Comparison of ENCODE assay signal across 8 cellular contexts in the genomic region with DNA sequence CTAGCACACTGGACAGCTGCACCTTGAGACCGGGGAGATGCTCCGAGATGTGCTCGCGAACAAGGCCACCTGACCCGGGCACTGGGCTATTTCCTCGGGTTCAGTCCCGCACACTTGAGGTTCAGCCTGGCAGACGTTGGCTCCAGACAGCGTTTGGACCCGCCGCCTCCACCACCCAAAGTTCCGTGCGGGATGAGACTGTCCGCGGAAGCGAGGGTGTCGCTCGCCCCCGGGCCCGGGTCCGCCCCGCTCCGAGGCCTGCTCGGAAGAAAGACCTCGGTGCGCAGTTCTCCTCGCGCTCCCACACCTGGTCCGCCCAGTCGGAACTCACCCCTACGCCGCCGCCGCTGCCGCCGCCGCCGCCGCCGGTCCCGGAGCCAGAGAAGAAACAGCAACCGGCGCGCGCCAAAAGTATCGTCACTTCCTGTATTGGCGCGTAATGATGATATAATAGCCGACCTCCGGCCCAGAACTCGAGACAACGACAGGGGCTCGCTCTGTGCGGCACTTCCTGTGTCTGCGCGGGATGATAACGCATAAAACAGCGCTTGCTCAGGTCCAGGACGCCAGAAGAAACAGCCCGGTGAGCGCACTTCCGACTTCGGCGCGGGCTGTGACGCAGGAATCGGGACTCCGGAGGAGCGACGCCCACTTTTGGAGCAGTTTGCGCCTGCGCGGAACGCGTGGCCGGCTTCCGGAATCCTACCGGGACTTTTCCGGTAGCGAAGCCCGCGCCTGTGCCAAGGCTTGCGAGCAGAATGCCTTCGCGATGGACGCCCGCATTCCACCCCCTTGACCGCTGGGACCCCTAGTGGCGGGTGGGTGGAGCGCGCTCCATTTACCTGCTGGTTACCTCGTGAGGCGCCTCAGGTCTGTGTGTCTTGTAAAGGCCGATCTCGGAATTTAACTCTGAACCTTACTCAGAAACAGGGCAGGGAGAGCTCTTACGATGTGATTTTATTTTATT. TPM values are rescaled to one million over a fixed set of nuclear protein-coding genes. Genes with fewer than 3 reads are reported as not detected.
A peak's percentile ranks its signal among the peaks of the same experiment; 100 is the strongest.
DNase-seq lines count a peak whose midpoint lies in the region; ATAC-seq and TF ChIP-seq lines count a peak whose summit lies in the region.
"Not testable (repeated sequence)": the region's sequence is repeated elsewhere in the genome, so short reads cannot be mapped to it uniquely, and the experiment has no call there.

A gene (minus strand): TSS at position 422 of the 967 bp plus-strand sequence. CDS start 1,519 bp downstream, outside the sequence.

- POLR2A ChIA-PET in CD4-positive, alpha-beta T cell (lab: Charles Lee): interaction anchor here (0.6 to 0.9 kb wide), 5 partner anchors 30 to 68 kb away, joined by 3 to 7 read pairs (median 4); a partner anchor contains a TSS
- POLR2A ChIA-PET in activated CD4-positive, alpha-beta memory T cell treated with anti-CD3 and anti-CD28 coated beads for 36 hours (lab: Charles Lee): interaction anchor here (0.6 kb wide), 1 partner anchor 1617 kb away, joined by 3 read pairs; no protein-coding TSS in a partner anchor

- CTCF ChIA-PET in CD4-positive, alpha-beta T cell (lab: Charles Lee): not testable (repeated sequence)
- CTCF ChIA-PET in activated CD4-positive, alpha-beta memory T cell treated with anti-CD3 and anti-CD28 coated beads for 36 hours (lab: Charles Lee): interaction anchor here (0.6 kb wide), 1 partner anchor 11 kb away, joined by 3 read pairs; no protein-coding TSS in a partner anchor

- H3K27ac Mint-ChIP-seq in CD4-positive, alpha-beta T cell: peak within 1 kb of the TSS; percentile 100
- H3K27ac Mint-ChIP-seq in activated CD4-positive, alpha-beta memory T cell treated with anti-CD3 and anti-CD28 coated beads for 36 hours: peak within 1 kb of the TSS; percentile 99

- not testable (repeated sequence) for H3K4me1 Mint-ChIP-seq in CD4-positive, alpha-beta T cell (ENCODE audit: low read depth); activated CD4-positive, alpha-beta memory T cell treated with anti-CD3 and anti-CD28 coated beads for 36 hours (ENCODE audit: low read depth)

- peak; percentile 96 for ATAC-seq in CD4-positive, alpha-beta T cell (ENCODE audit: poor library complexity)
- peak; percentile 86 for ATAC-seq in GM19452 (IDR thresholded peaks at IDR 0.05; ENCODE audit: unreplicated experiment)

- not testable (repeated sequence) for TF ChIP-seq POLR2A in lower leg skin (IDR thresholded peaks at IDR 0.05)

- H3K27ac ChIP-seq in CD4-positive, alpha-beta T cell (ENCODE audit: low read depth, low read length): peak within 1 kb of the TSS; percentile 74
- H3K27ac ChIP-seq in dorsolateral prefrontal cortex: peak within 1 kb of the TSS; percentile 69 to 100 (median 96)

- TF ChIP-seq CTCF in CD4-positive, alpha-beta T cell (IDR thresholded peaks at IDR 0.05); lower leg skin (IDR thresholded peaks at IDR 0.05): not testable (repeated sequence)
- TF ChIP-seq CTCF in dorsolateral prefrontal cortex (IDR thresholded peaks at IDR 0.05 in 54 of 56, conservative IDR thresholded peaks at IDR 0.05 in 2 of 56; ENCODE audit: low read depth in 1 of 56, partially characterized antibody in 56 of 56): peak in 38 of 56 donors; percentile 4 to 48 (median 26)

- peaks cover 29% of the 10 kb centered on the region for H3K36me3 Mint-ChIP-seq in CD4-positive, alpha-beta T cell (ENCODE audit: low read depth)
- peaks cover 18% of the 10 kb centered on the region for H3K36me3 Mint-ChIP-seq in activated CD4-positive, alpha-beta memory T cell treated with anti-CD3 and anti-CD28 coated beads for 36 hours

- not testable (repeated sequence) for H3K9me3 ChIP-seq in CD4-positive, alpha-beta T cell (ENCODE audit: control insufficient read depth, low read length)

- H3K4me3 Mint-ChIP-seq in CD4-positive, alpha-beta T cell: peak within 1 kb of the TSS; percentile 100
- peak within 1 kb of the TSS; percentile 89 for H3K4me3 Mint-ChIP-seq in activated CD4-positive, alpha-beta memory T cell treated with anti-CD3 and anti-CD28 coated beads for 36 hours

- not testable (repeated sequence) for H3K27me3 Mint-ChIP-seq in CD4-positive, alpha-beta T cell; activated CD4-positive, alpha-beta memory T cell treated with anti-CD3 and anti-CD28 coated beads for 36 hours

- H3K9me3 Mint-ChIP-seq in CD4-positive, alpha-beta T cell; activated CD4-positive, alpha-beta memory T cell treated with anti-CD3 and anti-CD28 coated beads for 36 hours: not testable (repeated sequence)

- 0 to 1% methylated on average over 41 to 55 of the region's 96 CpGs for WGBS in lower leg skin, 2 donors

- intact Hi-C loops in CD4-positive, alpha-beta T cell (cut with DNase I, micrococcal nuclease): loop anchor here in 1 of 2 experiments (1.0 to 10.0 kb wide), 3 partner anchors 28 to 84 kb away; a partner anchor contains a TSS
- intact Hi-C loops in activated CD4-positive, alpha-beta memory T cell treated with anti-CD3 and anti-CD28 coated beads for 36 hours (cut with micrococcal nuclease): loop anchor here (2.0 to 5.0 kb wide), 2 partner anchors 44 to 63 kb away; a partner anchor contains a TSS
- intact Hi-C loops in dorsolateral prefrontal cortex (cut with DNase I): loop anchor here (1.0 to 2.0 kb wide), 2 partner anchors 44 kb away; a partner anchor contains a TSS
- intact Hi-C loops in lower leg skin (cut with DNase I; ENCODE audit: low total_unique reads): not testable (repeated sequence)

- not testable (repeated sequence) for H3K27me3 ChIP-seq in CD4-positive, alpha-beta T cell (ENCODE audit: control insufficient read depth, insufficient read depth, low read length); dorsolateral prefrontal cortex

- DNase-seq in CD4-positive, alpha-beta T cell: peak; percentile 88 to 100 (median 98)
- DNase-seq in HK-2 (ENCODE audit: unreplicated experiment): peak; percentile 95
- peak; percentile 57 for DNase-seq in NCI-H82 treated with DMSO at 0.1 percent for 48 hours (lab: John Stamatoyannopoulos, UW; ENCODE audit: unreplicated experiment)
- DNase-seq in activated CD4-positive, alpha-beta memory T cell treated with anti-CD3 and anti-CD28 coated beads for 36 hours: peak; percentile 96
- peak; percentile 82 to 98 (median 93) for DNase-seq in dorsolateral prefrontal cortex
- DNase-seq in lower leg skin (ENCODE audit: low spot score in 2 of 2): peak; percentile 87 to 98
- peak; percentile 96 to 100 for DNase-seq in stimulated activated CD4-positive, alpha-beta T cell treated with anti-CD3 and anti-CD28 coated beads, Interleukin-4, amount 100 ng/mL, for 48 hours (ENCODE audit: low read depth in 2 of 2)

- peak within 1 kb of the TSS; percentile 39 to 91 (median 71) for H3K4me3 ChIP-seq in dorsolateral prefrontal cortex
- peak within 1 kb of the TSS; percentile 63 for H3K4me3 ChIP-seq in lower leg skin (ENCODE audit: low read depth, poor library complexity, severe bottlenecking)

RNA-seq across cellular contexts. Expression of the gene that starts here (rescaled TPM):
- 10 to 100 TPM; 49.8 to 52.0 TPM for total RNA-seq in CD4-positive, alpha-beta T cell
- 10 to 100 TPM; 32.4 to 36.9 TPM for total RNA-seq in activated CD4-positive, alpha-beta memory T cell treated with anti-CD3 and anti-CD28 coated beads for 36 hours
- total RNA-seq in dorsolateral prefrontal cortex (10 to 100 TPM; 20.7 to 39.4 (median 29.1) TPM), lower leg skin (10 to 100 TPM; 19.4 to 42.3 (median 21.8) TPM)

Comparison
In these comparisons a context has a peak if more than half of its experiments do, and no peak if none do; other contexts are left out.
1. Peak in every context shown above with its lines: DNase-seq, ATAC-seq, H3K4me3 ChIP-seq and H3K27ac ChIP-seq.